ENCODE assay signal across 21 cellular contexts in genomic region chr11:24575392-24575791, GRCh38.
DNase-seq lines count a peak whose midpoint lies in the region; ATAC-seq and TF ChIP-seq lines count a peak whose summit lies in the region.
"Had no signal": no experiment of that assay in that cellular context is flagged by ENCODE, and none has a peak within 500 bp of the region (broad histone marks: within the 10 kb centered on the region; RNA-seq: fewer than 3 reads in every experiment).

No MANE protein-coding gene starts in this region.

- H3K9ac ChIP-seq in mesenchymal stem cell (ENCODE audit: low read length), result peak overlapping the region; percentile 51

- H2BK120ac ChIP-seq in mesenchymal stem cell (ENCODE audit: low read depth, low read length), result no peak overlapping the region

- H3K14ac ChIP-seq in mesenchymal stem cell (ENCODE audit: low read length in 2 of 2), result no peak overlapping the region

- ATAC-seq in GM18511 (IDR thresholded peaks at IDR 0.05; ENCODE audit: unreplicated experiment), result no peak
- ATAC-seq in naive thymus-derived CD8-positive, alpha-beta T cell, result no peak
- ATAC-seq: effector memory CD8-positive, alpha-beta T cell; lower lobe of right lung had no signal

- no peaks in the 10 kb centered on the region for H3K79me1 ChIP-seq in mesenchymal stem cell (replicated peaks; ENCODE audit: low read length, poor library complexity, severe bottlenecking)

- 59% methylated on average over 2 of the region's 2 CpGs for WGBS in mesenchymal stem cell

- no peaks in the 10 kb centered on the region for H3K9me3 ChIP-seq in mesenchymal stem cell (ENCODE audit: control insufficient read depth, low read length)
- H3K9me3 ChIP-seq: lower lobe of right lung had no signal

- no peak overlapping the region for H2AK5ac ChIP-seq in mesenchymal stem cell (ENCODE audit: low read length, severe bottlenecking)

- no peak overlapping the region for H4K8ac ChIP-seq in mesenchymal stem cell (ENCODE audit: low read length)

- no peak overlapping the region for H3K23ac ChIP-seq in mesenchymal stem cell (ENCODE audit: low read length in 2 of 2)

- H2BK15ac ChIP-seq in mesenchymal stem cell (ENCODE audit: low read depth, poor library complexity, severe bottlenecking), result no peak overlapping the region

- no peak overlapping the region for H3K27ac ChIP-seq in RWPE1
- no peak overlapping the region for H3K27ac ChIP-seq in mesenchymal stem cell (ENCODE audit: low read length, poor library complexity, severe bottlenecking)
- H3K27ac ChIP-seq: lower lobe of right lung, skin epidermis had no signal

- no peaks in the 10 kb centered on the region for H3K4me1 Mint-ChIP-seq in naive thymus-derived CD8-positive, alpha-beta T cell
- H3K4me1 Mint-ChIP-seq: central memory CD8-positive, alpha-beta T cell had no signal

- no peaks in the 10 kb centered on the region for H3K36me3 ChIP-seq in mesenchymal stem cell (ENCODE audit: control insufficient read depth in 1 of 2, insufficient read depth in 2 of 2, low read depth in 1 of 2, low read length in 2 of 2)
- H3K36me3 ChIP-seq: lower lobe of right lung had no signal

- H2BK5ac ChIP-seq in mesenchymal stem cell (ENCODE audit: low read depth, low read length, poor library complexity, severe bottlenecking), result no peak overlapping the region

- DNase-seq in EL (peak; percentile 60), RWPE1 (ENCODE audit: low spot score) (peak; percentile 49), dermis blood vessel endothelial cell (peak; percentile 60), mesenchymal stem cell (no peak), KG1 (lab: John Stamatoyannopoulos, UW) (no peak)
- DNase-seq in activated T-cell treated with anti-CD3 and anti-CD28 coated beads, Interleukin-2, amount 50 U/mL, for 48 hours, result no peak
- DNase-seq in naive thymus-derived CD8-positive, alpha-beta T cell, result no peak
- DNase-seq: activated CD4-positive, alpha-beta T cell treated with anti-CD3 and anti-CD28 coated beads, Interleukin-2, amount 50 U/mL, for 1 hour; activated T-cell treated with anti-CD3 and anti-CD28 coated beads, Interleukin-2, amount 50 U/mL, for 1 hour; effector memory CD8-positive, alpha-beta T cell; GF-D8; lower lobe of right lung; NCI-H1092 treated with DMSO at 0.1 percent for 48 hours; NCI-H774; RPMI8226; stimulated activated CD4-positive, alpha-beta T cell treated with anti-CD3 and anti-CD28 coated beads, Interleukin-4, amount 100 ng/mL, for 24 hours; SW 1271 had no signal

- no peaks in the 10 kb centered on the region for H3K27me3 ChIP-seq in mesenchymal stem cell (ENCODE audit: control insufficient read depth in 1 of 2, insufficient read depth in 1 of 2, low read length in 2 of 2)

- H2AFZ ChIP-seq in mesenchymal stem cell (ENCODE audit: low read depth, low read length), result no peak overlapping the region

- no peaks in the 10 kb centered on the region for H3K4me1 ChIP-seq in mesenchymal stem cell (ENCODE audit: control insufficient read depth, insufficient read depth, low read depth, low read length)
- H3K4me1 ChIP-seq: lower lobe of right lung had no signal

- no peak overlapping the region for H3K4me3 Mint-ChIP-seq in naive thymus-derived CD8-positive, alpha-beta T cell
- H3K4me3 Mint-ChIP-seq: activated naive CD8-positive, alpha-beta T cell; central memory CD8-positive, alpha-beta T cell; effector memory CD8-positive, alpha-beta T cell had no signal

- no peak overlapping the region for H3K4me3 ChIP-seq in mesenchymal stem cell (ENCODE audit: insufficient read depth in 1 of 2, low read depth in 1 of 2, low read length in 2 of 2)
- H3K4me3 ChIP-seq: lower lobe of right lung, skin epidermis had no signal

- no peak overlapping the region for H3K18ac ChIP-seq in mesenchymal stem cell (ENCODE audit: low read depth in 1 of 2, low read length in 2 of 2)

- POLR2A ChIA-PET in RWPE1 (lab: Yijun Ruan, JAX; ENCODE audit: low non-redundant PET), result no interaction called here
- POLR2A ChIA-PET in naive thymus-derived CD8-positive, alpha-beta T cell (lab: Charles Lee), result no interaction called here

- no peak overlapping the region for H3K4ac ChIP-seq in mesenchymal stem cell (ENCODE audit: low read depth in 1 of 2, low read length in 2 of 2)

- CTCF ChIA-PET in RWPE1 (lab: Yijun Ruan, JAX), result no interaction called here

- H3K27me3 Mint-ChIP-seq in naive thymus-derived CD8-positive, alpha-beta T cell, result no peaks in the 10 kb centered on the region
- H3K27me3 Mint-ChIP-seq: activated naive CD8-positive, alpha-beta T cell; central memory CD8-positive, alpha-beta T cell; effector memory CD8-positive, alpha-beta T cell had no signal

- H3K27ac Mint-ChIP-seq in naive thymus-derived CD8-positive, alpha-beta T cell, result no peak overlapping the region
- H3K27ac Mint-ChIP-seq: activated naive CD8-positive, alpha-beta T cell; effector memory CD8-positive, alpha-beta T cell had no signal

- peaks cover 0 to 5% (median 2%) of the 10 kb centered on the region in 9 donors for H3K9me3 Mint-ChIP-seq in naive thymus-derived CD8-positive, alpha-beta T cell

- TF ChIP-seq CTCF in RWPE1 (conservative IDR thresholded peaks at IDR 0.05; ENCODE audit: low read depth), result no peak

- H3K4me2 ChIP-seq in mesenchymal stem cell (ENCODE audit: low read length, poor library complexity, severe bottlenecking), result no peak overlapping the region

- H3K36me3 Mint-ChIP-seq in naive thymus-derived CD8-positive, alpha-beta T cell, result no peaks in the 10 kb centered on the region
- H3K36me3 Mint-ChIP-seq: activated naive CD8-positive, alpha-beta T cell had no signal

- H4K91ac ChIP-seq in mesenchymal stem cell (ENCODE audit: low read length), result no peak overlapping the region

- H2BK12ac ChIP-seq in mesenchymal stem cell (ENCODE audit: low read length in 2 of 2), result no peak overlapping the region

Comparison
In these comparisons a context has a peak if more than half of its experiments do, and no peak if none do; other contexts are left out.
1. DNase-seq: peak in EL (single experiment), RWPE1 (single experiment) and dermis blood vessel endothelial cell (single experiment); none in mesenchymal stem cell (single experiment), KG1 (single experiment), activated T-cell treated with anti-CD3 and anti-CD28 coated beads, Interleukin-2, amount 50 U/mL, for 48 hours (0 of 2) and naive thymus-derived CD8-positive, alpha-beta T cell (0 of 10).